Comparison of ENCODE assay signal across 8 cellular contexts in genomic region chr9:94867281-94867841, GRCh38.
A peak's percentile ranks its signal among the peaks of the same experiment; 100 is the strongest.
DNase-seq lines count a peak whose midpoint lies in the region; ATAC-seq and TF ChIP-seq lines count a peak whose summit lies in the region.

No MANE protein-coding gene starts in this region.

- peaks cover 2% of the 10 kb centered on the region for H3K9me3 Mint-ChIP-seq in CD4-positive, alpha-beta T cell

- H3K27me3 Mint-ChIP-seq in CD4-positive, alpha-beta T cell, result no peaks in the 10 kb centered on the region

- H3K36me3 ChIP-seq in ectodermal cell (ENCODE audit: control insufficient read depth, insufficient read depth, low read length) (no peaks in the 10 kb centered on the region), muscle layer of colon (ENCODE audit: insufficient read depth, low read length) (no peaks in the 10 kb centered on the region)

- WGBS in ectodermal cell, 2 experiments, result 68 to 78% methylated on average over 7 to 8 of the region's 8 CpGs

- H3K9me3 ChIP-seq in ectodermal cell (ENCODE audit: control insufficient read depth, low read length) (no peaks in the 10 kb centered on the region), muscle layer of colon (ENCODE audit: low read length) (no peaks in the 10 kb centered on the region)
- H3K9me3 ChIP-seq in CD4-positive, alpha-beta T cell (ENCODE audit: control insufficient read depth, low read length), result no peaks in the 10 kb centered on the region

- no peak overlapping the region for H3K27ac Mint-ChIP-seq in CD4-positive, alpha-beta T cell

- POLR2A ChIA-PET in CD4-positive, alpha-beta T cell (lab: Charles Lee), result no interaction called here

- H3K4me1 ChIP-seq in ectodermal cell (ENCODE audit: control insufficient read depth, insufficient read depth, low read length), result peaks cover 25% of the 10 kb centered on the region
- peaks cover 43% of the 10 kb centered on the region for H3K4me1 ChIP-seq in muscle layer of colon (ENCODE audit: insufficient read depth, low read length)

- no peaks in the 10 kb centered on the region for H3K27me3 ChIP-seq in ectodermal cell (ENCODE audit: control insufficient read depth, insufficient read depth, low read length, poor library complexity, severe bottlenecking)
- no peaks in the 10 kb centered on the region for H3K27me3 ChIP-seq in muscle layer of colon (ENCODE audit: control insufficient read depth in 1 of 2, insufficient read depth in 2 of 2, low read length in 2 of 2)
- H3K27me3 ChIP-seq in CD4-positive, alpha-beta T cell (ENCODE audit: control insufficient read depth, insufficient read depth, low read length), result no peaks in the 10 kb centered on the region

- H3K27ac ChIP-seq in ectodermal cell (ENCODE audit: insufficient read depth, low read depth, low read length, poor library complexity, severe bottlenecking) (peak overlapping the region; percentile 3), muscle layer of colon (ENCODE audit: low read depth, low read length) (peak overlapping the region; percentile 63)
- H3K27ac ChIP-seq in CD4-positive, alpha-beta T cell (ENCODE audit: low read depth, low read length), result no peak overlapping the region

- DNase-seq in AG08396 (ENCODE audit: low spot score) (peak; percentile 48), NCI-H2196 treated with DMSO at 0.1 percent for 48 hours (lab: John Stamatoyannopoulos, UW; ENCODE audit: unreplicated experiment) (peak; percentile 29), cortex of kidney (lab: John Stamatoyannopoulos, UW) (no peak)
- DNase-seq in CD4-positive, alpha-beta T cell, result no peak

- peak overlapping the region; percentile 66 for H3K9ac ChIP-seq in muscle layer of colon (ENCODE audit: low read length)

- no peak for TF ChIP-seq CTCF in CD4-positive, alpha-beta T cell (IDR thresholded peaks at IDR 0.05)

- H3K36me3 Mint-ChIP-seq in CD4-positive, alpha-beta T cell (ENCODE audit: low read depth), result no peaks in the 10 kb centered on the region

- intact Hi-C loops in CD4-positive, alpha-beta T cell (cut with DNase I, micrococcal nuclease), result no loop called here

- H3K4me1 Mint-ChIP-seq in CD4-positive, alpha-beta T cell (ENCODE audit: low read depth), result peaks cover 42% of the 10 kb centered on the region

- H3K4me3 Mint-ChIP-seq in CD4-positive, alpha-beta T cell, result no peak overlapping the region

- H3K4me3 ChIP-seq in ectodermal cell (ENCODE audit: insufficient read depth, low read depth, low read length), result no peak overlapping the region
- H3K4me3 ChIP-seq in muscle layer of colon (ENCODE audit: low read depth in 1 of 2, low read length in 2 of 2), result peak overlapping the region in 1 of 2 donors; percentile 24

- CTCF ChIA-PET in CD4-positive, alpha-beta T cell (lab: Charles Lee), result no interaction called here

- ATAC-seq in HG03571 (IDR thresholded peaks at IDR 0.05; ENCODE audit: unreplicated experiment), result no peak
- ATAC-seq in HG03025 (IDR thresholded peaks at IDR 0.05; ENCODE audit: low FRiP score, unreplicated experiment), result no peak
- ATAC-seq in CD4-positive, alpha-beta T cell (ENCODE audit: poor library complexity), result no peak

Comparison
In these comparisons a context has a peak if more than half of its experiments do, and no peak if none do; other contexts are left out.
1. DNase-seq: peak in AG08396 (single experiment) and NCI-H2196 treated with DMSO at 0.1 percent for 48 hours (single experiment); none in CD4-positive, alpha-beta T cell (0 of 10) and cortex of kidney (single experiment).